ENCODE assay signal across 10 cellular contexts in genomic region chr6:136922680-136922996, GRCh38. TPM values are rescaled to one million over a fixed set of nuclear protein-coding genes. Genes with fewer than 3 reads are reported as not detected.
DNase-seq lines count a peak whose midpoint lies in the region; ATAC-seq and TF ChIP-seq lines count a peak whose summit lies in the region.
"Had no signal": no experiment of that assay in that cellular context is flagged by ENCODE, and none has a peak within 500 bp of the region (broad histone marks: within the 10 kb centered on the region; RNA-seq: fewer than 3 reads in every experiment).

No MANE protein-coding gene starts in this region.

- DNase-seq in activated T-cell treated with anti-CD3 and anti-CD28 coated beads, Interleukin-2, amount 50 U/mL, for 24 hours, result no peak
- no peak for DNase-seq in activated T-cell treated with anti-CD3 and anti-CD28 coated beads, Interleukin-2, amount 50 U/mL, for 48 hours
- DNase-seq in kidney epithelial cell (ENCODE audit: low read depth) (no peak), thoracic aorta (ENCODE audit: low spot score) (no peak), medulla oblongata (ENCODE audit: extremely low spot score) (no peak), SKM-1 treated with dmso at 0.1 percent for 144 hours (lab: John Stamatoyannopoulos, UW; ENCODE audit: unreplicated experiment) (no peak), NCI-H510A (lab: John Stamatoyannopoulos, UW) (no peak)
- DNase-seq: DND-41 had no signal

- H3K4me3 ChIP-seq in kidney epithelial cell (ENCODE audit: low read depth, low read length) (peak overlapping the region; percentile 28), thoracic aorta (peak overlapping the region; percentile 80)

- peaks cover 35% of the 10 kb centered on the region for H3K4me1 Mint-ChIP-seq in activated T-cell treated with anti-CD3 and anti-CD28 coated beads, Interleukin-2, amount 50 U/mL, for 24 hours (ENCODE audit: low read depth)
- peaks cover 22% of the 10 kb centered on the region for H3K4me1 Mint-ChIP-seq in activated naive CD8-positive, alpha-beta T cell (ENCODE audit: low read depth)

- no peaks in the 10 kb centered on the region for H3K36me3 Mint-ChIP-seq in activated T-cell treated with anti-CD3 and anti-CD28 coated beads, Interleukin-2, amount 50 U/mL, for 24 hours (ENCODE audit: low read depth)
- no peaks in the 10 kb centered on the region for H3K36me3 Mint-ChIP-seq in activated naive CD8-positive, alpha-beta T cell

- H3K9me3 Mint-ChIP-seq in activated T-cell treated with anti-CD3 and anti-CD28 coated beads, Interleukin-2, amount 50 U/mL, for 24 hours, result no peaks in the 10 kb centered on the region
- no peaks in the 10 kb centered on the region for H3K9me3 Mint-ChIP-seq in activated naive CD8-positive, alpha-beta T cell (ENCODE audit: low read depth)
- H3K9me3 Mint-ChIP-seq: activated naive CD4-positive, alpha-beta T cell treated with anti-CD3 and anti-CD28 coated beads, Interleukin-2, amount 50 U/mL, for 72 hours had no signal

- no peaks in the 10 kb centered on the region for H3K36me3 ChIP-seq in kidney epithelial cell (ENCODE audit: control insufficient read depth, insufficient read depth, low read length)
- H3K36me3 ChIP-seq in thoracic aorta, result no peaks in the 10 kb centered on the region

- H3K27me3 Mint-ChIP-seq in activated T-cell treated with anti-CD3 and anti-CD28 coated beads, Interleukin-2, amount 50 U/mL, for 24 hours, result peaks cover 67% of the 10 kb centered on the region
- H3K27me3 Mint-ChIP-seq in activated naive CD8-positive, alpha-beta T cell, result peaks cover 24% of the 10 kb centered on the region

- no peak for TF ChIP-seq CTCF in kidney epithelial cell (IDR thresholded peaks at IDR 0.05; ENCODE audit: insufficient read depth, low read length, poor library complexity, severe bottlenecking)
- TF ChIP-seq CTCF in thoracic aorta (IDR thresholded peaks at IDR 0.05), result no peak

- H3K9me3 ChIP-seq in thoracic aorta, result no peaks in the 10 kb centered on the region

- H3K27ac Mint-ChIP-seq in activated T-cell treated with anti-CD3 and anti-CD28 coated beads, Interleukin-2, amount 50 U/mL, for 24 hours, result no peak overlapping the region
- no peak overlapping the region for H3K27ac Mint-ChIP-seq in activated naive CD8-positive, alpha-beta T cell
- H3K27ac Mint-ChIP-seq: activated naive CD4-positive, alpha-beta T cell treated with anti-CD3 and anti-CD28 coated beads, Interleukin-2, amount 50 U/mL, for 72 hours had no signal

- ATAC-seq in thoracic aorta (ENCODE audit: insufficient number of reproducible peaks, low FRiP score, low read depth), result no peak

- peaks cover 42% of the 10 kb centered on the region for H3K27me3 ChIP-seq in kidney epithelial cell (ENCODE audit: control insufficient read depth, insufficient read depth, low read length)
- H3K27me3 ChIP-seq in thoracic aorta (replicated peaks; ENCODE audit: insufficient read depth), result peaks cover 13% of the 10 kb centered on the region

- H3K4me1 ChIP-seq in thoracic aorta (ENCODE audit: control insufficient read depth in 1 of 2, low read depth in 2 of 2), result peaks cover 28 to 35% of the 10 kb centered on the region in 2 donors

- H3K4me3 Mint-ChIP-seq in activated T-cell treated with anti-CD3 and anti-CD28 coated beads, Interleukin-2, amount 50 U/mL, for 24 hours, result peak overlapping the region; percentile 74
- peak overlapping the region; percentile 83 for H3K4me3 Mint-ChIP-seq in activated naive CD8-positive, alpha-beta T cell

- no peak overlapping the region for H3K27ac ChIP-seq in thoracic aorta

RNA-seq across cellular contexts. Expression of gene SLC35D3, which starts 0.5 kb away (rescaled TPM):
- total RNA-seq in kidney epithelial cell, result not detected in 2 replicates
- total RNA-seq in thoracic aorta, result not detected
- total RNA-seq: activated naive CD4-positive, alpha-beta T cell treated with anti-CD3 and anti-CD28 coated beads, Interleukin-2, amount 50 U/mL, for 72 hours had no signal
